28 cellular contexts compared by ENCODE assay signal in the genomic region with DNA sequence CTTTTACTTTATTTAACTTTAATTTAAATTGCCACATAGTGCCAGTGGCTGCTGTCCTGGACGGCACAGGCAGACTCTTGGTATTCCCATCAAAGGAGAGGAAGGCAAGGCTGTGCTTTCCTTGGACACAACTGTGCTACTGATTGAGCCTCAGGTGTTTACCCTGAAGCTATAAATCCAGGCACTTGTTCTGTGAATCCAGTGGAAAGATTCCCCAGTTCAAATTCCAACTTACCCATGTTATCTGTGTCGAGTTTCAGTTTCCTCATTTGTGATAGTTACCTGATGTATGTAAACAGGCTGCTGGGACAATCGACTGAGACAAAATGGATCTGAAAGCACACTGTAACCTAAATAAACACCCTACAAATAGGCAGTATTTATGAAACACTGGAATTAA.
"Had no signal": no experiment of that assay in that cellular context is flagged by ENCODE, and none has a peak within 500 bp of the region (broad histone marks: within the 10 kb centered on the region; RNA-seq: fewer than 3 reads in every experiment).

No MANE protein-coding gene starts in this region.

- H3K4me3 Mint-ChIP-seq: activated CD4-positive, alpha-beta memory T cell treated with anti-CD3 and anti-CD28 coated beads, Interleukin-2, amount 10 ng/mL, durations not matched to agents 7 days and 5 days; activated CD4-positive, alpha-beta T cell treated with anti-CD3 and anti-CD28 coated beads for 36 hours; activated CD4-positive, alpha-beta T cell treated with anti-CD3 and anti-CD28 coated beads, Interleukin-2, amount 10 ng/mL, durations not matched to agents 24 days and 14 days; activated CD8-positive, alpha-beta memory T cell treated with anti-CD3 and anti-CD28 coated beads, Interleukin-2, amount 10 ng/mL, durations not matched to agents 7 days and 5 days; activated naive CD4-positive, alpha-beta T cell treated with anti-CD3 and anti-CD28 coated beads for 36 hours; activated naive CD4-positive, alpha-beta T cell treated with anti-CD3 and anti-CD28 coated beads, Interleukin-2, amount 50 U/mL, for 24 hours; activated naive CD8-positive, alpha-beta T cell treated with anti-CD3 and anti-CD28 coated beads for 36 hours; activated naive CD8-positive, alpha-beta T cell treated with anti-CD3 and anti-CD28 coated beads, Interleukin-2, amount 50 U/mL, for 24 hours; activated T-helper 1 cell treated with anti-CD3 and anti-CD28 coated beads, Interleukin-12 subunit alpha, Interleukin-12 subunit beta, Interleukin-2, Interleukin-4 antibody, amounts not matched to agents 30 ng/mL and 10 ng/mL and 1 ng/mL, durations not matched to agents 14 hours and 24 hours and 36 hours had no signal

- H3K4me3 ChIP-seq: adrenal gland, body of pancreas, esophagus squamous epithelium, gastroesophageal sphincter had no signal

- H3K27me3 Mint-ChIP-seq: activated CD4-positive, alpha-beta memory T cell treated with anti-CD3 and anti-CD28 coated beads, Interleukin-2, amount 10 ng/mL, durations not matched to agents 7 days and 5 days; activated CD4-positive, alpha-beta T cell treated with anti-CD3 and anti-CD28 coated beads for 36 hours; activated CD4-positive, alpha-beta T cell treated with anti-CD3 and anti-CD28 coated beads, Interleukin-2, amount 10 ng/mL, durations not matched to agents 24 days and 14 days; activated CD8-positive, alpha-beta memory T cell treated with anti-CD3 and anti-CD28 coated beads, Interleukin-2, amount 10 ng/mL, durations not matched to agents 7 days and 5 days; activated naive CD4-positive, alpha-beta T cell treated with anti-CD3 and anti-CD28 coated beads, Interleukin-2, amount 50 U/mL, for 24 hours; activated naive CD8-positive, alpha-beta T cell treated with anti-CD3 and anti-CD28 coated beads for 36 hours; activated naive CD8-positive, alpha-beta T cell treated with anti-CD3 and anti-CD28 coated beads, Interleukin-2, amount 50 U/mL, for 24 hours had no signal

- H3K27me3 ChIP-seq: adrenal gland, body of pancreas, esophagus squamous epithelium, gastroesophageal sphincter had no signal

- H3K27ac Mint-ChIP-seq: activated CD4-positive, alpha-beta memory T cell treated with anti-CD3 and anti-CD28 coated beads, Interleukin-2, amount 10 ng/mL, durations not matched to agents 7 days and 5 days; activated CD4-positive, alpha-beta T cell treated with anti-CD3 and anti-CD28 coated beads for 36 hours; activated CD4-positive, alpha-beta T cell treated with anti-CD3 and anti-CD28 coated beads, Interleukin-2, amount 10 ng/mL, durations not matched to agents 24 days and 14 days; activated CD8-positive, alpha-beta memory T cell treated with anti-CD3 and anti-CD28 coated beads, Interleukin-2, amount 10 ng/mL, durations not matched to agents 7 days and 5 days; activated naive CD4-positive, alpha-beta T cell treated with anti-CD3 and anti-CD28 coated beads for 36 hours; activated naive CD4-positive, alpha-beta T cell treated with anti-CD3 and anti-CD28 coated beads, Interleukin-2, amount 50 U/mL, for 24 hours; activated naive CD8-positive, alpha-beta T cell treated with anti-CD3 and anti-CD28 coated beads for 36 hours; activated naive CD8-positive, alpha-beta T cell treated with anti-CD3 and anti-CD28 coated beads, Interleukin-2, amount 50 U/mL, for 24 hours; activated T-helper 1 cell treated with anti-CD3 and anti-CD28 coated beads, Interleukin-12 subunit alpha, Interleukin-12 subunit beta, Interleukin-2, Interleukin-4 antibody, amounts not matched to agents 30 ng/mL and 10 ng/mL and 1 ng/mL, durations not matched to agents 14 hours and 24 hours and 36 hours; activated T-helper 2 cell treated with anti-CD3 and anti-CD28 coated beads, Interferon-gamma antibody, Interleukin-2, Interleukin-4, amounts not matched to agents 10 μg/mL and 5 μg/mL and 100 μg/mL, durations not matched to agents 14 hours and 24 hours and 36 hours had no signal

- H3K4me1 Mint-ChIP-seq: activated CD4-positive, alpha-beta memory T cell treated with anti-CD3 and anti-CD28 coated beads, Interleukin-2, amount 10 ng/mL, durations not matched to agents 7 days and 5 days; activated CD4-positive, alpha-beta T cell treated with anti-CD3 and anti-CD28 coated beads for 36 hours; activated CD4-positive, alpha-beta T cell treated with anti-CD3 and anti-CD28 coated beads, Interleukin-2, amount 10 ng/mL, durations not matched to agents 24 days and 14 days; activated naive CD4-positive, alpha-beta T cell treated with anti-CD3 and anti-CD28 coated beads, Interleukin-2, amount 50 U/mL, for 24 hours; activated naive CD8-positive, alpha-beta T cell treated with anti-CD3 and anti-CD28 coated beads for 36 hours; activated naive CD8-positive, alpha-beta T cell treated with anti-CD3 and anti-CD28 coated beads, Interleukin-2, amount 50 U/mL, for 24 hours had no signal

- H3K9me3 Mint-ChIP-seq: activated CD4-positive, alpha-beta memory T cell treated with anti-CD3 and anti-CD28 coated beads, Interleukin-2, amount 10 ng/mL, durations not matched to agents 7 days and 5 days; activated CD4-positive, alpha-beta T cell treated with anti-CD3 and anti-CD28 coated beads, Interleukin-2, amount 10 ng/mL, durations not matched to agents 24 days and 14 days; activated naive CD4-positive, alpha-beta T cell treated with anti-CD3 and anti-CD28 coated beads, Interleukin-2, amount 50 U/mL, for 24 hours; activated naive CD8-positive, alpha-beta T cell treated with anti-CD3 and anti-CD28 coated beads for 36 hours; activated naive CD8-positive, alpha-beta T cell treated with anti-CD3 and anti-CD28 coated beads, Interleukin-2, amount 50 U/mL, for 24 hours; activated T-helper 1 cell treated with anti-CD3 and anti-CD28 coated beads, Interleukin-12 subunit alpha, Interleukin-12 subunit beta, Interleukin-2, Interleukin-4 antibody, amounts not matched to agents 30 ng/mL and 10 ng/mL and 1 ng/mL, durations not matched to agents 14 hours and 24 hours and 36 hours; activated T-helper 2 cell treated with anti-CD3 and anti-CD28 coated beads, Interferon-gamma antibody, Interleukin-2, Interleukin-4, amounts not matched to agents 10 μg/mL and 5 μg/mL and 100 μg/mL, durations not matched to agents 14 hours and 24 hours and 36 hours had no signal

- DNase-seq: activated CD4-positive, alpha-beta memory T cell treated with anti-CD3 and anti-CD28 coated beads, Interleukin-2, amount 10 ng/mL, durations not matched to agents 7 days and 5 days; activated CD4-positive, alpha-beta T cell treated with anti-CD3 and anti-CD28 coated beads for 36 hours; activated CD4-positive, alpha-beta T cell treated with anti-CD3 and anti-CD28 coated beads, Interleukin-2, amount 10 ng/mL, durations not matched to agents 24 days and 14 days; activated CD4-positive, CD25-positive, alpha-beta regulatory T cell; activated CD4-positive, CD25-positive, alpha-beta regulatory T cell treated with anti-CD3 and anti-CD28 coated beads, Interleukin-2, amount 50 U/mL, for 72 hours; activated CD8-positive, alpha-beta memory T cell treated with anti-CD3 and anti-CD28 coated beads, Interleukin-2, amount 10 ng/mL, durations not matched to agents 7 days and 5 days; activated CD8-positive, alpha-beta memory T cell treated with anti-CD3 and anti-CD28 coated beads, Interleukin-2, amount 50 U/mL, for 4 hours; activated effector memory CD4-positive, alpha-beta T cell treated with anti-CD3 and anti-CD28 coated beads, Interleukin-2, amount 50 U/mL, for 16 hours; activated naive CD4-positive, alpha-beta T cell treated with anti-CD3 and anti-CD28 coated beads for 36 hours; activated naive CD8-positive, alpha-beta T cell treated with anti-CD3 and anti-CD28 coated beads for 36 hours; activated naive CD8-positive, alpha-beta T cell treated with anti-CD3 and anti-CD28 coated beads, Interleukin-2, amount 50 U/mL, for 24 hours; activated T-cell treated with anti-CD3 and anti-CD28 coated beads, Interleukin-2, amount 50 U/mL, for 1 hour; activated T-cell treated with anti-CD3 and anti-CD28 coated beads, Interleukin-2, amount 50 U/mL, for 48 hours; adrenal gland; amygdala; aorta; body of pancreas; cortex of kidney; dermis blood vessel endothelial cell; effector CD4-positive, alpha-beta T cell; esophagus squamous epithelium; foreskin melanocyte; T-helper 2 cell had no signal

- ATAC-seq: activated CD4-positive, alpha-beta T cell treated with anti-CD3 and anti-CD28 coated beads for 36 hours; activated CD8-positive, alpha-beta memory T cell treated with anti-CD3 and anti-CD28 coated beads, Interleukin-2, amount 10 ng/mL, durations not matched to agents 7 days and 5 days; activated naive CD8-positive, alpha-beta T cell treated with anti-CD3 and anti-CD28 coated beads, Interleukin-2, amount 50 U/mL, for 24 hours; body of pancreas; gastroesophageal sphincter had no signal

- H3K4me1 ChIP-seq: adrenal gland, body of pancreas, gastroesophageal sphincter had no signal

- H3K27ac ChIP-seq: adrenal gland, body of pancreas, epithelial cell of prostate, esophagus squamous epithelium, gastroesophageal sphincter had no signal

- H3K9me3 ChIP-seq: adrenal gland had no signal
